19 cellular contexts compared by ENCODE assay signal in genomic region chr12:67623259-67623658, GRCh38. TPM values are rescaled to one million over a fixed set of nuclear protein-coding genes. Genes with fewer than 3 reads are reported as not detected.
A peak's percentile ranks its signal among the peaks of the same experiment; 100 is the strongest.
DNase-seq lines count a peak whose midpoint lies in the region; ATAC-seq and TF ChIP-seq lines count a peak whose summit lies in the region.
"Had no signal": no experiment of that assay in that cellular context is flagged by ENCODE, and none has a peak within 500 bp of the region (broad histone marks: within the 10 kb centered on the region; RNA-seq: fewer than 3 reads in every experiment).

No MANE protein-coding gene starts in this region.

- H3K4ac ChIP-seq in mesenchymal stem cell (ENCODE audit: low read depth in 1 of 2, low read length in 2 of 2): no peak overlapping the region

- H2AFZ ChIP-seq in mesenchymal stem cell (ENCODE audit: low read depth, low read length) (no peak overlapping the region), osteoblast (ENCODE audit: low read length) (no peak overlapping the region)

- no peak overlapping the region for H4K8ac ChIP-seq in mesenchymal stem cell (ENCODE audit: low read length)

- no peaks in the 10 kb centered on the region for H3K79me1 ChIP-seq in mesenchymal stem cell (replicated peaks; ENCODE audit: low read length, poor library complexity, severe bottlenecking)

- no peak overlapping the region for H4K91ac ChIP-seq in mesenchymal stem cell (ENCODE audit: low read length)

- H3K4me1 ChIP-seq in mesenchymal stem cell (ENCODE audit: control insufficient read depth, insufficient read depth, low read depth, low read length): peaks cover 5% of the 10 kb centered on the region
- no peaks in the 10 kb centered on the region for H3K4me1 ChIP-seq in osteoblast (ENCODE audit: insufficient read depth, low read length)
- H3K4me1 ChIP-seq: A549, Caco-2 had no signal

- ATAC-seq in GM18861 (IDR thresholded peaks at IDR 0.05; ENCODE audit: unreplicated experiment) (no peak), GM18867 (IDR thresholded peaks at IDR 0.05; ENCODE audit: unreplicated experiment) (no peak)
- ATAC-seq: A549; CD8-positive, alpha-beta T cell had no signal

- H3K27ac ChIP-seq in mesenchymal stem cell (ENCODE audit: low read length, poor library complexity, severe bottlenecking) (no peak overlapping the region), osteoblast (ENCODE audit: low read depth, low read length) (no peak overlapping the region)
- H3K27ac ChIP-seq: 22Rv1; A549; BLaER1 treated with 17β-estradiol and CSF1 and Interleukin-3, amounts not matched to agents 10 nM and 100 nM; C4-2B had no signal

- no peak for TF ChIP-seq CTCF in osteoblast (IDR thresholded peaks at IDR 0.05; ENCODE audit: extremely low read depth, low read depth, low read length)

- peak; percentile 47 for DNase-seq in DMS 273 (lab: John Stamatoyannopoulos, UW; ENCODE audit: unreplicated experiment)
- no peak for DNase-seq in DMS 273 treated with DMSO at 0.1 percent for 48 hours (lab: John Stamatoyannopoulos, UW)
- DNase-seq in NCI-H524 (lab: John Stamatoyannopoulos, UW): peak; percentile 34 to 83
- peak; percentile 1 for DNase-seq in cerebellar cortex (ENCODE audit: low spot score)
- no peak for DNase-seq in mesenchymal stem cell
- no peak for DNase-seq in osteoblast (ENCODE audit: insufficient read length, low spot score, missing footprints)
- DNase-seq: AML-193; Caco-2; Calu3; CD4-positive, alpha-beta T cell; CD8-positive, alpha-beta T cell; DMS79 treated with DMSO at 0.1 percent for 48 hours; GF-D8 had no signal

- H2AK5ac ChIP-seq in mesenchymal stem cell (ENCODE audit: low read length, severe bottlenecking): peak overlapping the region; percentile 20

- no peaks in the 10 kb centered on the region for H4K20me1 ChIP-seq in osteoblast (ENCODE audit: insufficient read depth, low read length)
- H4K20me1 ChIP-seq: BLaER1 treated with 17β-estradiol and CSF1 and Interleukin-3, amounts not matched to agents 10 nM and 100 nM had no signal

- 88% methylated on average over 3 of the region's 3 CpGs for WGBS in mesenchymal stem cell

- no peak overlapping the region for H2BK15ac ChIP-seq in mesenchymal stem cell (ENCODE audit: low read depth, poor library complexity, severe bottlenecking)

- no peaks in the 10 kb centered on the region for H3K36me3 ChIP-seq in mesenchymal stem cell (ENCODE audit: control insufficient read depth in 1 of 2, insufficient read depth in 2 of 2, low read depth in 1 of 2, low read length in 2 of 2)
- H3K36me3 ChIP-seq in osteoblast (ENCODE audit: insufficient read depth, low read length): no peaks in the 10 kb centered on the region
- H3K36me3 ChIP-seq: BLaER1 treated with 17β-estradiol and CSF1 and Interleukin-3, amounts not matched to agents 10 nM and 100 nM had no signal

- H3K9me3 ChIP-seq in mesenchymal stem cell (ENCODE audit: control insufficient read depth, low read length) (no peaks in the 10 kb centered on the region), osteoblast (ENCODE audit: low read depth, low read length) (no peaks in the 10 kb centered on the region)
- H3K9me3 ChIP-seq: A549; BLaER1 treated with 17β-estradiol and CSF1 and Interleukin-3, amounts not matched to agents 10 nM and 100 nM; Caco-2 had no signal

- no peak overlapping the region for H3K18ac ChIP-seq in mesenchymal stem cell (ENCODE audit: low read depth in 1 of 2, low read length in 2 of 2)

- no peak overlapping the region for H3K14ac ChIP-seq in mesenchymal stem cell (ENCODE audit: low read length in 2 of 2)

- H2BK12ac ChIP-seq in mesenchymal stem cell (ENCODE audit: low read length in 2 of 2): no peak overlapping the region

- H3K4me3 ChIP-seq in mesenchymal stem cell (ENCODE audit: insufficient read depth in 1 of 2, low read depth in 1 of 2, low read length in 2 of 2) (no peak overlapping the region), osteoblast (ENCODE audit: insufficient read depth, low read length) (no peak overlapping the region)
- H3K4me3 ChIP-seq: A549; BLaER1 treated with 17β-estradiol and CSF1 and Interleukin-3, amounts not matched to agents 10 nM and 100 nM had no signal

- no peaks in the 10 kb centered on the region for H3K79me2 ChIP-seq in osteoblast (ENCODE audit: insufficient read depth, low read length)

- no peak overlapping the region for H2BK5ac ChIP-seq in mesenchymal stem cell (ENCODE audit: low read depth, low read length, poor library complexity, severe bottlenecking)

- H3K23ac ChIP-seq in mesenchymal stem cell (ENCODE audit: low read length in 2 of 2): no peak overlapping the region

- H3K27me3 ChIP-seq in mesenchymal stem cell (ENCODE audit: control insufficient read depth in 1 of 2, insufficient read depth in 1 of 2, low read length in 2 of 2) (no peaks in the 10 kb centered on the region), osteoblast (ENCODE audit: insufficient read depth, low read length) (no peaks in the 10 kb centered on the region)
- H3K27me3 ChIP-seq: BLaER1 treated with 17β-estradiol and CSF1 and Interleukin-3, amounts not matched to agents 10 nM and 100 nM had no signal

- H2BK120ac ChIP-seq in mesenchymal stem cell (ENCODE audit: low read depth, low read length): no peak overlapping the region

- H3K9ac ChIP-seq in mesenchymal stem cell (ENCODE audit: low read length): no peak overlapping the region
- H3K9ac ChIP-seq: BLaER1 treated with 17β-estradiol and CSF1 and Interleukin-3, amounts not matched to agents 10 nM and 100 nM had no signal

- H3K4me2 ChIP-seq in mesenchymal stem cell (ENCODE audit: low read length, poor library complexity, severe bottlenecking): no peak overlapping the region
- no peak overlapping the region for H3K4me2 ChIP-seq in osteoblast (ENCODE audit: insufficient read depth, low read length)
- H3K4me2 ChIP-seq: A549; BLaER1 treated with 17β-estradiol and CSF1 and Interleukin-3, amounts not matched to agents 10 nM and 100 nM had no signal

RNA-seq across cellular contexts. Expression of gene DYRK2, which starts 25.3 kb away (rescaled TPM):
- polyA plus RNA-seq in mesenchymal stem cell (2013, experiment 1 of 2): 16.8 TPM
- 16.8 TPM for polyA plus RNA-seq in mesenchymal stem cell (2013, experiment 2 of 2)
- total RNA-seq in osteoblast: 43.4 and 44.5 TPM in 2 replicates

Comparison
In these comparisons a context has a peak if more than half of its experiments do, and no peak if none do; other contexts are left out.
1. DNase-seq: peak in DMS 273 (single experiment), NCI-H524 (2 of 2) and cerebellar cortex (single experiment); none in DMS 273 treated with DMSO at 0.1 percent for 48 hours (single experiment), mesenchymal stem cell (single experiment) and osteoblast (single experiment).